30 cellular contexts compared by ENCODE assay signal in the genomic region with DNA sequence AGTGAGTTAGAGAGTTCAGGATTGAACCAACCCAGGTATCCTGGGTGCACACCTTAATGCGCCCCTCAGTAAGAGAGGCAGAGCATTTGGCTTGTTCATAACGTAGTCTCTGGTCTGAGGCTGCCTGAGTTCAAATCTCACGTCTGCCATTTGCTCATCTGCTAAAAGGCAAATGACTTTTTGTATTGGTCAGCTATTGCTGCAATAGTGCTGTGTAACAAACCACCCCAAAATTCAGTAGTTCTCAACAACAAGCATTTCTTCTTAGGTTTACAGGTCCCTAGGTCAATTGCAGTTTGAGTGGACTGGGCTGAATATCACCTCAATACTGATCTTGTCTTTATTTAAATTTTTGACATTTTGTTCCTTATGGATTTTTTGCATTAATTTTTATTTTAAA. TPM values are rescaled to one million over a fixed set of nuclear protein-coding genes. Genes with fewer than 3 reads are reported as not detected.
DNase-seq lines count a peak whose midpoint lies in the region; ATAC-seq, FAIRE-seq and TF ChIP-seq lines count a peak whose summit lies in the region.
"Had no signal": no experiment of that assay in that cellular context is flagged by ENCODE, and none has a peak within 500 bp of the region (broad histone marks: within the 10 kb centered on the region; RNA-seq: fewer than 3 reads in every experiment).

No MANE protein-coding gene starts in this region.

- H2AK5ac ChIP-seq in H1 (ENCODE audit: low read depth, low read length) = no peak overlapping the region

- no peak overlapping the region for H3K27ac ChIP-seq in HEK293 (ENCODE audit: extremely low read depth, low read depth, low read length)
- no peak overlapping the region for H3K27ac ChIP-seq in MM.1S (ENCODE audit: low read length)
- no peak overlapping the region for H3K27ac ChIP-seq in H1 (ENCODE audit: low read depth, low read length)
- H3K27ac ChIP-seq: BLaER1 had no signal

- H3K56ac ChIP-seq in H1 (replicated peaks; ENCODE audit: insufficient read length, low read depth, low read length) = no peak overlapping the region

- CTCF ChIA-PET in HEK293 (lab: Yijun Ruan, JAX) (interaction anchor here (0.7 kb wide), 1 partner anchor 150 kb away, joined by 3 read pairs; no protein-coding TSS in a partner anchor), WTC11 (lab: Charles Lee) (no interaction called here), H1 (lab: Charles Lee; ENCODE audit: partially characterized antibody) (interaction anchor here (1.4 kb wide), 1 partner anchor 20 kb away, joined by 3 read pairs; no protein-coding TSS in a partner anchor)

- H3K27me3 Mint-ChIP-seq in WTC11 (ENCODE audit: low read depth) (no peaks in the 10 kb centered on the region), type B pancreatic cell (peaks cover 25% of the 10 kb centered on the region)

- H3K27me3 ChIP-seq in MM.1S (replicated peaks; ENCODE audit: insufficient read depth, low read length) (no peaks in the 10 kb centered on the region), H1 (replicated peaks in 1 of 4; ENCODE audit: control insufficient read depth in 3 of 4, extremely low read depth in 1 of 4, insufficient read depth in 3 of 4, low read length in 3 of 4) (no peaks in the 10 kb centered on the region)
- H3K27me3 ChIP-seq: BE2C, BLaER1 had no signal

- no peak overlapping the region for H2BK15ac ChIP-seq in H1 (ENCODE audit: low read length)

- no peaks in the 10 kb centered on the region for H3K23me2 ChIP-seq in H1 (ENCODE audit: low read depth, low read length)

- H3K18ac ChIP-seq in H1 (ENCODE audit: extremely low read depth, low read length) = no peak overlapping the region

- H3K79me2 ChIP-seq in MM.1S (ENCODE audit: low read length) = no peaks in the 10 kb centered on the region
- no peaks in the 10 kb centered on the region for H3K79me2 ChIP-seq in H1 (ENCODE audit: control insufficient read depth in 1 of 2, insufficient read depth in 2 of 2, low read length in 2 of 2)

- H3K4me3 ChIP-seq in HEK293 (ENCODE audit: low read depth, low read length) (no peak overlapping the region), MM.1S (ENCODE audit: low read length) (no peak overlapping the region), H1 (ENCODE audit: extremely low read depth in 1 of 4, insufficient read depth in 2 of 4, low read depth in 3 of 4, low read length in 4 of 4) (no peak overlapping the region)
- H3K4me3 ChIP-seq: BLaER1, GM12878 had no signal

- no peak overlapping the region for H3K4me3 Mint-ChIP-seq in WTC11
- no peak overlapping the region for H3K4me3 Mint-ChIP-seq in type B pancreatic cell
- H3K4me3 Mint-ChIP-seq: CD14-positive monocyte; CD4-positive, alpha-beta memory T cell; CD4-positive, CD25-positive, alpha-beta regulatory T cell; CD8-positive, alpha-beta memory T cell had no signal

- no peak overlapping the region for H4K8ac ChIP-seq in H1 (ENCODE audit: extremely low read depth, insufficient read depth, low read length)

- H4K20me1 ChIP-seq in MM.1S (ENCODE audit: insufficient read depth, low read length) (no peaks in the 10 kb centered on the region), H1 (replicated peaks in 1 of 2; ENCODE audit: control insufficient read depth in 1 of 2, insufficient read depth in 2 of 2, low read length in 2 of 2) (no peaks in the 10 kb centered on the region)
- H4K20me1 ChIP-seq: BLaER1 had no signal

- no peaks in the 10 kb centered on the region; the same call in 1 of the 2 replicates for H3F3A ChIP-seq in MM.1S (ENCODE audit: insufficient read depth, low read length)

- DNase-seq in MM.1S (no peak), WTC11 (ENCODE audit: low spot score) (no peak), H1 (ENCODE audit: low read depth in 1 of 2, low spot score in 2 of 2) (no peak), type B pancreatic cell (ENCODE audit: extremely low spot score, unreplicated experiment) (no peak), NOMO-1 treated with dmso at 0.1 percent for 144 hours (lab: John Stamatoyannopoulos, UW; ENCODE audit: unreplicated experiment) (no peak), SKM-1 (lab: John Stamatoyannopoulos, UW; ENCODE audit: unreplicated experiment) (no peak)
- DNase-seq: 8988T; ACHN; BE2C; C1 segment of cervical spinal cord; CD4-positive, alpha-beta memory T cell; CD4-positive, CD25-positive, alpha-beta regulatory T cell; CD8-positive, alpha-beta memory T cell; COR-L47; DMS 273 treated with DMSO at 0.1 percent for 48 hours; DMS153; DMS53; DMS79; DND-41; EL; GDM1 had no signal

- no peak for TF ChIP-seq CTCF in HEK293 (tag by site-specific recombination; IDR thresholded peaks at IDR 0.05)
- TF ChIP-seq CTCF in MM.1S (IDR thresholded peaks at IDR 0.05; ENCODE audit: low read length) = no peak
- no peak for TF ChIP-seq CTCF in WTC11 (IDR thresholded peaks at IDR 0.05)
- TF ChIP-seq CTCF in H1 (IDR thresholded peaks at IDR 0.05; ENCODE audit: control extremely low read depth in 1 of 3, insufficient read depth in 1 of 3, low read depth in 1 of 3, low read length in 3 of 3) = no peak
- no peak for TF ChIP-seq CTCF in type B pancreatic cell (conservative IDR thresholded peaks at IDR 0.05)

- no peak for TF ChIP-seq EP300 in H1 (IDR thresholded peaks at IDR 0.05; ENCODE audit: borderline replicate concordance in 1 of 2, low read depth in 2 of 2, low read length in 2 of 2)

- H3K4me1 ChIP-seq in HEK293 (ENCODE audit: control insufficient read depth, insufficient read depth, low read length) (peaks cover 5% of the 10 kb centered on the region), MM.1S (ENCODE audit: low read length) (peaks cover 15% of the 10 kb centered on the region), H1 (replicated peaks in 1 of 4; ENCODE audit: control insufficient read depth in 3 of 4, insufficient read depth in 4 of 4, low read length in 3 of 4) (peaks cover 0 to 7% (median 5%) of the 10 kb centered on the region in 4 experiments; a peak in 5 of 7 replicates)

- H3K4me2 ChIP-seq in MM.1S (ENCODE audit: low read depth, low read length) = peak overlapping the region; percentile 19; the same call in 1 of the 2 replicates
- H3K4me2 ChIP-seq in H1 (ENCODE audit: insufficient read depth in 1 of 2, low read depth in 2 of 2, low read length in 2 of 2) = no peak overlapping the region

- H3K79me1 ChIP-seq in H1 (ENCODE audit: low read depth, low read length) = no peaks in the 10 kb centered on the region

- no peak overlapping the region for H3K9ac ChIP-seq in MM.1S (ENCODE audit: low read length)
- H3K9ac ChIP-seq in H1 (replicated peaks in 1 of 4; ENCODE audit: extremely low read depth in 1 of 4, low read depth in 3 of 4, low read length in 3 of 4) = no peak overlapping the region
- H3K9ac ChIP-seq: BLaER1 had no signal

- no peak overlapping the region for H2BK12ac ChIP-seq in H1 (ENCODE audit: low read depth, low read length)

- no peak for ATAC-seq in WTC11
- ATAC-seq in HG03460 (IDR thresholded peaks at IDR 0.05; ENCODE audit: unreplicated experiment) = no peak

- H3K27ac Mint-ChIP-seq in WTC11 = no peak overlapping the region
- H3K27ac Mint-ChIP-seq in type B pancreatic cell = no peak overlapping the region
- H3K27ac Mint-ChIP-seq: CD14-positive monocyte; CD4-positive, alpha-beta memory T cell; CD4-positive, CD25-positive, alpha-beta regulatory T cell; CD8-positive, alpha-beta memory T cell had no signal

- H3K9me3 ChIP-seq in HEK293 (ENCODE audit: control insufficient read depth, insufficient read depth, low read depth, low read length) = no peaks in the 10 kb centered on the region
- no peaks in the 10 kb centered on the region for H3K9me3 ChIP-seq in MM.1S (replicated peaks; ENCODE audit: insufficient read depth, low read length)
- H3K9me3 ChIP-seq in H1 (ENCODE audit: insufficient read depth in 2 of 2, low read depth in 1 of 2, low read length in 1 of 2) = no peaks in the 10 kb centered on the region
- H3K9me3 ChIP-seq: BE2C, BLaER1 had no signal

- H2BK20ac ChIP-seq in H1 (ENCODE audit: low read length) = no peak overlapping the region

- H3K36me3 ChIP-seq in HEK293 (ENCODE audit: control insufficient read depth in 2 of 2, insufficient read depth in 1 of 2, low read length in 2 of 2) (no peaks in the 10 kb centered on the region), MM.1S (replicated peaks; ENCODE audit: insufficient read depth, low read length) (no peaks in the 10 kb centered on the region), H1 (ENCODE audit: control insufficient read depth in 2 of 4, insufficient read depth in 4 of 4, low read length in 3 of 4) (no peaks in the 10 kb centered on the region)
- H3K36me3 ChIP-seq: BE2C, BLaER1 had no signal

- H2BK5ac ChIP-seq in H1 (ENCODE audit: low read depth, low read length) = no peak overlapping the region

- H4K5ac ChIP-seq in H1 (ENCODE audit: insufficient read length, low read depth, low read length) = no peak overlapping the region

- H2AFZ ChIP-seq in MM.1S (ENCODE audit: low read length) (no peak overlapping the region), H1 (ENCODE audit: low read length) (no peak overlapping the region)

- peaks cover 20% of the 10 kb centered on the region for H3K4me1 Mint-ChIP-seq in WTC11
- H3K4me1 Mint-ChIP-seq in type B pancreatic cell (ENCODE audit: unreplicated experiment) = peaks cover 22% of the 10 kb centered on the region

- H3K36me3 Mint-ChIP-seq in WTC11 (no peaks in the 10 kb centered on the region), type B pancreatic cell (no peaks in the 10 kb centered on the region)
- H3K36me3 Mint-ChIP-seq: CD14-positive monocyte; CD4-positive, alpha-beta memory T cell; CD8-positive, alpha-beta memory T cell had no signal

- H3K9me2 ChIP-seq in MM.1S (replicated peaks; ENCODE audit: insufficient read depth, low read length) = no peaks in the 10 kb centered on the region

- H4K91ac ChIP-seq in H1 (replicated peaks; ENCODE audit: insufficient read length, low read length) = no peak overlapping the region

- POLR2A ChIA-PET in HEK293 (lab: Yijun Ruan, JAX) = no interaction called here
- POLR2A ChIA-PET in WTC11 (lab: Charles Lee) = no interaction called here
- POLR2A ChIA-PET in H1 (lab: Charles Lee; ENCODE audit: partially characterized antibody) = interaction anchor here (1.2 kb wide), 1 partner anchor 10 kb away, joined by 4 read pairs; no protein-coding TSS in a partner anchor

- no peak overlapping the region for H3K23ac ChIP-seq in H1 (ENCODE audit: insufficient read length)

- H3K4ac ChIP-seq in H1 (replicated peaks; ENCODE audit: insufficient read length, low read depth, low read length) = no peak overlapping the region

- no peak overlapping the region for H3K14ac ChIP-seq in H1 (ENCODE audit: insufficient read length)

- H3K9me3 Mint-ChIP-seq in WTC11 (no peaks in the 10 kb centered on the region), type B pancreatic cell (no peaks in the 10 kb centered on the region)
- H3K9me3 Mint-ChIP-seq: CD4-positive, alpha-beta memory T cell; CD8-positive, alpha-beta memory T cell had no signal

- TF ChIP-seq RAD21 in H1 (IDR thresholded peaks at IDR 0.05 in 1 of 2, conservative IDR thresholded peaks at IDR 0.05 in 1 of 2; ENCODE audit: low read depth in 2 of 2, low read length in 2 of 2) = no peak

- 86% methylated on average over 3 of the region's 3 CpGs; no CpG with 5 or more reads in 1 of the 2 experiments for WGBS in H1 (ENCODE audit: extremely low coverage in 1 of 2, insufficient coverage in 1 of 2, insufficient read length in 1 of 2, insufficient replicate concordance in 2 of 2, low coverage in 1 of 2, low lambda C conversion rate in 2 of 2, missing lambda C conversion rate in 1 of 2), 2 experiments

- no peak for TF ChIP-seq POLR2A in H1 (IDR thresholded peaks at IDR 0.05; ENCODE audit: control extremely low read depth in 1 of 2, low read depth in 2 of 2, low read length in 2 of 2)

- FAIRE-seq in H1 (lab: Jason Lieb, UNC) = no peak
- FAIRE-seq: GM12878, GM12892, GM18507 had no signal

- H2BK120ac ChIP-seq in H1 (replicated peaks; ENCODE audit: low read depth, low read length) = no peak overlapping the region

RNA-seq across cellular contexts. Expression of gene RASD2, which starts 18.1 kb away (rescaled TPM):
- total RNA-seq in WTC11 (2021) (2.5 to 3.1 TPM (median 3.0 TPM) in 3 replicates), type B pancreatic cell (ENCODE audit: low replicate concordance) (0.21 and 0.24 TPM in 2 replicates)
- total RNA-seq in H1 (2021; fragmentation: NEBNext Ultra II Directional; extraction: Animal tissue kit (Norgen Biotek cat#: 25700)) = 4.4 and 5.1 TPM in 2 replicates
- polyA plus RNA-seq in H1 (2011; rRNA removed) = 1.9 and 3.8 TPM in 2 replicates
- polyA plus RNA-seq in H1 (2011; cell fraction: cytosol; rRNA removed) = 1.5 TPM
- 2.6 TPM for polyA plus RNA-seq in H1 (2011; cell fraction: nucleus; rRNA removed)
- 2.0 to 4.3 TPM (median 3.4 TPM) in 4 replicates for polyA plus RNA-seq in H1 (2012, experiment 1 of 2)
- 3.1 TPM for polyA plus RNA-seq in H1 (2012, experiment 2 of 2)
- polyA plus RNA-seq in H1 (2013, experiment 1 of 2) = 3.4 TPM
- polyA plus RNA-seq in H1 (2013, experiment 2 of 2) = 3.6 TPM
- polyA minus RNA-seq in H1 (2011; rRNA and poly(A)+ RNA removed) = 1.5 and 1.9 TPM in 2 replicates
- 3.6 TPM for polyA minus RNA-seq in H1 (2011; cell fraction: cytosol; rRNA and poly(A)+ RNA removed)
- polyA minus RNA-seq in H1 (2011; cell fraction: nucleus; rRNA and poly(A)+ RNA removed) = 1.8 TPM
- total RNA-seq: CD4-positive, alpha-beta memory T cell; G401; GM12878 had no signal
- polyA plus RNA-seq: CD14-positive monocyte; CD8-positive, alpha-beta memory T cell had no signal

RNA-seq across cellular contexts. Expression of gene MB, which starts 58.4 kb away (rescaled TPM):
- total RNA-seq in WTC11 (2021) = 0.50 to 1.0 TPM (median 0.60 TPM) in 3 replicates
- total RNA-seq in H1 (2021; fragmentation: NEBNext Ultra II Directional; extraction: Animal tissue kit (Norgen Biotek cat#: 25700)) = not detected in 2 replicates
- polyA plus RNA-seq in H1 (2011; rRNA removed) = 1.5 and 1.7 TPM in 2 replicates
- polyA plus RNA-seq in H1 (2011; cell fraction: cytosol; rRNA removed) = 1.6 TPM
- 1.5 TPM for polyA plus RNA-seq in H1 (2011; cell fraction: nucleus; rRNA removed)
- 0.31 to 1.7 TPM (median 1.2 TPM) in 4 replicates for polyA plus RNA-seq in H1 (2012, experiment 1 of 2)
- 0.24 TPM for polyA plus RNA-seq in H1 (2012, experiment 2 of 2)
- polyA plus RNA-seq in H1 (2013, experiment 1 of 2) = 0.10 TPM
- 0.11 TPM for polyA plus RNA-seq in H1 (2013, experiment 2 of 2)
- polyA minus RNA-seq in H1 (2011; rRNA and poly(A)+ RNA removed) = 0.63 TPM in 1 of 2 replicates, not detected in the other
- polyA minus RNA-seq in H1 (2011; cell fraction: cytosol; rRNA and poly(A)+ RNA removed) = not detected
- polyA minus RNA-seq in H1 (2011; cell fraction: nucleus; rRNA and poly(A)+ RNA removed) = not detected
- 0.36 and 0.48 TPM in 2 replicates for total RNA-seq in type B pancreatic cell (ENCODE audit: low replicate concordance)
- total RNA-seq: CD4-positive, alpha-beta memory T cell; CD4-positive, CD25-positive, alpha-beta regulatory T cell; G401 had no signal
- polyA plus RNA-seq: AG04450; CD14-positive monocyte; CD4-positive, alpha-beta memory T cell; CD4-positive, CD25-positive, alpha-beta regulatory T cell; CD8-positive, alpha-beta memory T cell had no signal
